ENCODE assay signal across 8 cellular contexts in the genomic region with DNA sequence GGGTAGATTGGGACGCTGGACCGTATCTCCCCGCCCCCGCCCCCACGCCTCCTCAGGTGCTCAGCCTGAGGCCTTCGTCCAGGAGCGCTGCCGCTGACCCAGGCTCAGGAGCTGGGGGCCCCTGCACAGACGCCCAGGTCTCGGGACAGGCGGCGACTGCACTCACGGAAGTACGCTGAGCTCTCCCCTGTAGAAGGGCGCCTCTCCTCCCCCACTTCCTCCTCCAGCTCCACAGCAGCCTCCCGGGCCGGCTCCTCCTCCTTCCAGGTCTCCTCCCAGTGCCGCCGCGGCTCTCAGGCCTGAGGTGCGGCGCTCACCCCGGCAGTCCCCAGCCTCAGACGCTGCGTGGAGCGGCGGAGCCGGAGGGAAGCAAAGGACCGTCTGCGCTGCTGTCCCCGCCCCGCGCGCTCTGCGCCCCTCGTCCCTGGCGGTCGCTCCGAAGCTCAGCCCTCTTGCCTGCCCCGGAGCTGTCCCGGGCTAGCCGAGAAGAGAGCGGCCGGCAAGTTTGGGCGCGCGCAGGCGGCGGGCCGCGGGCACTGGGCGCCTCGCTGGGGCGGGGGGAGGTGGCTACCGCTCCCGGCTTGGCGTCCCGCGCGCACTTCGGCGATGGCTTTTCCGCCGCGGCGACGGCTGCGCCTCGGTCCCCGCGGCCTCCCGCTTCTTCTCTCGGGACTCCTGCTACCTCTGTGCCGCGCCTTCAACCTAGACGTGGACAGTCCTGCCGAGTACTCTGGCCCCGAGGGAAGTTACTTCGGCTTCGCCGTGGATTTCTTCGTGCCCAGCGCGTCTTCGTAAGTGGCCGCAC. TPM values are rescaled to one million over a fixed set of nuclear protein-coding genes. Genes with fewer than 3 reads are reported as not detected.
DNase-seq lines count a peak whose midpoint lies in the region; ATAC-seq and TF ChIP-seq lines count a peak whose summit lies in the region.

Gene ITGAV, plus strand, starts transcription at position 324 of the 805 bp plus-strand sequence. Its CDS starts 283 bp downstream, at position 607.

- no peaks in the 10 kb centered on the region for H3K9me2 ChIP-seq in PC-3 (replicated peaks; ENCODE audit: low read length)

- H3K9me3 Mint-ChIP-seq in activated T-cell treated with anti-CD3 and anti-CD28 coated beads, Interleukin-2, amount 50 U/mL, for 4 hours: no peaks in the 10 kb centered on the region

- ATAC-seq in GM21381 (IDR thresholded peaks at IDR 0.05; ENCODE audit: unreplicated experiment) (peak; percentile 96), PC-3 (peak; percentile 93), esophagus mucosa (peak; percentile 99)
- peak; percentile 96 to 97 for ATAC-seq in activated T-cell treated with anti-CD3 and anti-CD28 coated beads, Interleukin-2, amount 50 U/mL, for 4 hours

- no TSS peak for BruUV-seq in PC-3 (replicated peaks; lab: Mats Ljungman, UMichigan)

- DNase-seq in DMS 273 (lab: John Stamatoyannopoulos, UW; ENCODE audit: unreplicated experiment): peak; percentile 93
- peak in 75 of 76 experiments; percentile 6 to 87 (median 73) for DNase-seq in HUDEP-2 (lab: John Stamatoyannopoulos, UW; ENCODE audit: unreplicated experiment in 76 of 76)
- DNase-seq in PC-3: peak; percentile 90
- peak; percentile 73 for DNase-seq in activated T-cell treated with anti-CD3 and anti-CD28 coated beads, Interleukin-2, amount 50 U/mL, for 4 hours
- peak; percentile 50 to 54 for DNase-seq in stimulated activated CD8-positive, alpha-beta memory T cell treated with anti-CD3 and anti-CD28 coated beads, Interleukin-7, amount 100 ng/mL, for 1 hour (ENCODE audit: low read depth in 2 of 2)

- no peaks in the 10 kb centered on the region for H3F3A ChIP-seq in PC-3 (ENCODE audit: low read length, unreplicated experiment)

- H3K4me1 Mint-ChIP-seq in activated T-cell treated with anti-CD3 and anti-CD28 coated beads, Interleukin-2, amount 50 U/mL, for 4 hours (ENCODE audit: low read depth): peaks cover 34% of the 10 kb centered on the region

- intact Hi-C loops in PC-3 (cut with micrococcal nuclease): loop anchor here (5.0 kb wide), 3 partner anchors 73 to 103 kb away; partner anchors contain the start of gene ZC3H15

- no peaks in the 10 kb centered on the region for H3K27me3 Mint-ChIP-seq in activated T-cell treated with anti-CD3 and anti-CD28 coated beads, Interleukin-2, amount 50 U/mL, for 4 hours (ENCODE audit: low read depth)

- peak within 1 kb of the TSS; percentile 90 for H2AFZ ChIP-seq in PC-3 (ENCODE audit: low read length)

- no peaks in the 10 kb centered on the region for H3K36me3 ChIP-seq in PC-3 (ENCODE audit: low read depth, low read length)
- no peaks in the 10 kb centered on the region for H3K36me3 ChIP-seq in muscle layer of colon (ENCODE audit: insufficient read depth, low read length)

- H4K20me1 ChIP-seq in PC-3 (ENCODE audit: low read length): no peaks in the 10 kb centered on the region; the same call in 1 of the 2 replicates

- H3K4me2 ChIP-seq in PC-3 (ENCODE audit: low read length): peak within 1 kb of the TSS; percentile 91

- POLR2A ChIA-PET in PC-3 (lab: Charles Lee; ENCODE audit: unreplicated experiment): interaction anchor here (0.5 to 1.2 kb wide), 9 partner anchors 13 to 994 kb away, joined by 3 to 12 read pairs (median 4); no protein-coding TSS in a partner anchor

- H3K9ac ChIP-seq in PC-3 (ENCODE audit: low read length) (peak within 1 kb of the TSS; percentile 80), muscle layer of colon (ENCODE audit: low read length) (peak within 1 kb of the TSS; percentile 70)

- H3K4me3 Mint-ChIP-seq in activated T-cell treated with anti-CD3 and anti-CD28 coated beads, Interleukin-2, amount 50 U/mL, for 4 hours: peak within 1 kb of the TSS; percentile 84

- peaks cover 47% of the 10 kb centered on the region for H3K79me2 ChIP-seq in PC-3 (ENCODE audit: low read length)

- H3K4me3 ChIP-seq in PC-3 (ENCODE audit: low read length): peak within 1 kb of the TSS; percentile 80
- H3K4me3 ChIP-seq in muscle layer of colon (ENCODE audit: low read depth in 1 of 2, low read length in 2 of 2): peak within 1 kb of the TSS; percentile 94 to 96

- no peaks in the 10 kb centered on the region for H3K36me3 Mint-ChIP-seq in activated T-cell treated with anti-CD3 and anti-CD28 coated beads, Interleukin-2, amount 50 U/mL, for 4 hours (ENCODE audit: insufficient read depth)

- no peaks in the 10 kb centered on the region for H3K9me3 ChIP-seq in PC-3 (ENCODE audit: low read length)
- no peaks in the 10 kb centered on the region for H3K9me3 ChIP-seq in muscle layer of colon (ENCODE audit: low read length)

- H3K4me1 ChIP-seq in PC-3 (ENCODE audit: insufficient read depth, low read length) (peaks cover 30% of the 10 kb centered on the region), muscle layer of colon (ENCODE audit: insufficient read depth, low read length) (peaks cover 20% of the 10 kb centered on the region)

- no peak for TF ChIP-seq CTCF in PC-3 (conservative IDR thresholded peaks at IDR 0.05; ENCODE audit: low read depth, low read length)

- H3K27me3 ChIP-seq in PC-3 (ENCODE audit: low read length): no peaks in the 10 kb centered on the region
- H3K27me3 ChIP-seq in muscle layer of colon (ENCODE audit: control insufficient read depth in 1 of 2, insufficient read depth in 2 of 2, low read length in 2 of 2): no peaks in the 10 kb centered on the region

- H3K27ac ChIP-seq in PC-3 (ENCODE audit: low read length): peak within 1 kb of the TSS; percentile 62
- H3K27ac ChIP-seq in muscle layer of colon (ENCODE audit: low read depth, low read length): peak within 1 kb of the TSS; percentile 62

- CTCF ChIA-PET in PC-3 (lab: Charles Lee): interaction anchor here (0.6 to 1.2 kb wide), 2 partner anchors 50 to 191 kb away, joined by 3 to 4 read pairs; no protein-coding TSS in a partner anchor

RNA-seq across cellular contexts. Expression of gene ITGAV, which starts in this region (rescaled TPM):
- total RNA-seq in PC-3 (2014; rRNA removed): 23.5 and 25.2 TPM in 2 replicates
- 1 to 10 TPM; 3.8 to 4.7 (median 4.0) TPM for total RNA-seq in activated T-cell treated with anti-CD3 and anti-CD28 coated beads, Interleukin-2, amount 50 U/mL, for 4 hours
- total RNA-seq in esophagus mucosa: 28.1 TPM

Comparison
In these comparisons a context has a peak if more than half of its experiments do, and no peak if none do; other contexts are left out.
1. Peak in every context shown above with its lines: DNase-seq, ATAC-seq, H3K4me3 ChIP-seq and H3K27ac ChIP-seq.